ENCODE assay signal across 13 cellular contexts in genomic region chr19:29384676-29385075, GRCh38.
"Had no signal": no experiment of that assay in that cellular context is flagged by ENCODE, and none has a peak within 500 bp of the region (broad histone marks: within the 10 kb centered on the region; RNA-seq: fewer than 3 reads in every experiment).

No MANE protein-coding gene starts in this region.

- H3K27ac ChIP-seq: colonic mucosa, ovary, right lobe of liver, thyroid gland, WERI-Rb-1 had no signal

- H3K4me1 ChIP-seq: colonic mucosa, right lobe of liver, thyroid gland had no signal

- H3K36me3 ChIP-seq: colonic mucosa, ovary, right lobe of liver, thyroid gland, WERI-Rb-1 had no signal

- H3K4me3 ChIP-seq: colonic mucosa, lung, ovary, right lobe of liver, thyroid gland had no signal

- H3K27me3 ChIP-seq: colonic mucosa, ovary, right lobe of liver, thyroid gland had no signal

- DNase-seq: activated CD4-positive, alpha-beta T cell treated with anti-CD3 and anti-CD28 coated beads, Interleukin-2, amount 50 U/mL, for 48 hours; colonic mucosa; erythroblast; foreskin melanocyte; glutamatergic neuron; hippocampal formation; stimulated activated naive CD4-positive, alpha-beta T cell; T-helper 2 cell; thyroid gland; WERI-Rb-1 had no signal

- H3K9me3 ChIP-seq: colonic mucosa, ovary, right lobe of liver, thyroid gland had no signal

- ATAC-seq: right lobe of liver had no signal
